In the genomic region with DNA sequence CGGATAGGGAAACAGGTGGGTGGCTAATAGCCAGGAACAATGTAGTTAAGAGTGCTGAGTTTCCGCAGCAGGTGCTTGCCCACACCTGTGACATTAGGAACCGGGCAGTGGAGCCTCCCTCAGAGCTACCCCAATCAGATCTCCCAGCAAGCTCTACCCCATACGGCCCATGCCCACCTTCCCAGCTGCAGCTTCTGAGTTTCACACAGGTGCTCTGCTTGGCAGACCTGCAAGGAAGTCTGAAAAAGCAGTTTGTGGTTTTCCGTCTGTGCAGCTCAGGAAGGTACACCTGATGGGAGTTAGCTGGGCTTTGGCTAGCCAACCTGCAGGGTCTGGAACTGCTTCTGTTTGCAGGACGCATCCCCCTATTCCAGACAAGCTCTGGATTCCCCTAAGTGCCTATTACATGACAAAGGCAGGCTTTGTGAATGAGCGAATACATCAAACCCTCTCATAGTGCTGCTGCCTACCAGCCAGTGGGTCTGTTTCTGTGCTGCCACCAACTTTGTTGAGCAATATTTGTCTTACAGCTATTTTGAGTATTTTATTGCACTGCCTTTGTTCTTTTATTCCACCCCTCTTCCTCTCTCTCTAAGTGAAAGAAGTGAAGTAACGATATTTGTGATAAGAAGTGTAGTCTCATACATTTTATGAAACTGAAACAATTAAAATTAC, we compare ENCODE assay signal across 7 cellular contexts. TPM values are rescaled to one million over a fixed set of nuclear protein-coding genes. Genes with fewer than 3 reads are reported as not detected.
DNase-seq lines count a peak whose midpoint lies in the region; ATAC-seq and TF ChIP-seq lines count a peak whose summit lies in the region.

No MANE protein-coding gene starts in this region.

- no peaks in the 10 kb centered on the region for H3K27me3 Mint-ChIP-seq in IgD-negative memory B cell
- no peaks in the 10 kb centered on the region for H3K27me3 Mint-ChIP-seq in mesothelial cell of epicardium (ENCODE audit: low read depth)

- no peaks in the 10 kb centered on the region for H3K9me2 ChIP-seq in SU-DHL-6 (replicated peaks; ENCODE audit: insufficient read depth, low read length)

- peak overlapping the region; percentile 81 to 97 (median 88) for H3K27ac Mint-ChIP-seq in IgD-negative memory B cell
- peak overlapping the region; percentile 60 for H3K27ac Mint-ChIP-seq in mesothelial cell of epicardium

- H3K9ac ChIP-seq in SU-DHL-6 (ENCODE audit: low read length) = peak overlapping the region; percentile 64

- peak; percentile 27 for ATAC-seq in GM18868 (IDR thresholded peaks at IDR 0.05; ENCODE audit: unreplicated experiment)
- no peak for ATAC-seq in GM21737 (IDR thresholded peaks at IDR 0.05; ENCODE audit: unreplicated experiment)
- ATAC-seq in left ventricle myocardium superior = no peak

- no peaks in the 10 kb centered on the region for H3K9me3 Mint-ChIP-seq in IgD-negative memory B cell
- H3K9me3 Mint-ChIP-seq in mesothelial cell of epicardium = no peaks in the 10 kb centered on the region

- no peak for TF ChIP-seq CTCF in SU-DHL-6 (IDR thresholded peaks at IDR 0.05; ENCODE audit: insufficient read depth, low read length, poor library complexity, severe bottlenecking)
- TF ChIP-seq CTCF in mesothelial cell of epicardium (IDR thresholded peaks at IDR 0.05; ENCODE audit: unreplicated experiment) = no peak
- no peak for TF ChIP-seq CTCF in uterus (IDR thresholded peaks at IDR 0.05)

- H3K27ac ChIP-seq in SU-DHL-6 (ENCODE audit: low read depth, low read length) = peak overlapping the region; percentile 96
- peak overlapping the region in 1 of 2 donors; percentile 46 for H3K27ac ChIP-seq in uterus

- H3K4me1 Mint-ChIP-seq in IgD-negative memory B cell = peaks cover 35 to 48% (median 45%) of the 10 kb centered on the region in 3 donors
- peaks cover 13% of the 10 kb centered on the region for H3K4me1 Mint-ChIP-seq in mesothelial cell of epicardium

- H3K36me3 ChIP-seq in SU-DHL-6 (ENCODE audit: low read length) = no peaks in the 10 kb centered on the region
- no peaks in the 10 kb centered on the region for H3K36me3 ChIP-seq in uterus

- H3K4me2 ChIP-seq in SU-DHL-6 (ENCODE audit: low read depth, low read length, poor library complexity, severe bottlenecking) = peak overlapping the region; percentile 80

- no peaks in the 10 kb centered on the region for H3K27me3 ChIP-seq in SU-DHL-6 (ENCODE audit: low read length)
- no peaks in the 10 kb centered on the region for H3K27me3 ChIP-seq in uterus

- no peaks in the 10 kb centered on the region for H3K79me2 ChIP-seq in SU-DHL-6 (ENCODE audit: insufficient read depth, low read length)

- H3F3A ChIP-seq in SU-DHL-6 (ENCODE audit: insufficient read depth) = peaks cover 54% of the 10 kb centered on the region

- no peak for DNase-seq in mesothelial cell of epicardium (ENCODE audit: low spot score in 2 of 2, unreplicated experiment in 2 of 2)
- DNase-seq in left ventricle myocardium superior = no peak
- no peak for DNase-seq in uterus

- intact Hi-C loops in left ventricle myocardium superior (cut with micrococcal nuclease) (no loop called here), uterus (cut with DNase I; ENCODE audit: low total_unique reads) (no loop called here)

- peak overlapping the region; percentile 49 for H3K4me3 ChIP-seq in SU-DHL-6 (ENCODE audit: insufficient read depth, low read length, poor library complexity, severe bottlenecking)
- no peak overlapping the region for H3K4me3 ChIP-seq in uterus

- H2AFZ ChIP-seq in SU-DHL-6 (ENCODE audit: low read depth, low read length, severe bottlenecking) = no peak overlapping the region

- H3K4me3 Mint-ChIP-seq in IgD-negative memory B cell (peak overlapping the region; percentile 78 to 90 (median 81)), mesothelial cell of epicardium (no peak overlapping the region)

- H3K4me1 ChIP-seq in uterus = no peaks in the 10 kb centered on the region

- TF ChIP-seq POLR2A in uterus (IDR thresholded peaks at IDR 0.05) = no peak

- H4K20me1 ChIP-seq in SU-DHL-6 (ENCODE audit: low read depth, low read length) = no peaks in the 10 kb centered on the region

- no peaks in the 10 kb centered on the region for H3K9me3 ChIP-seq in SU-DHL-6 (ENCODE audit: insufficient read depth, low read length)
- H3K9me3 ChIP-seq in uterus = no peaks in the 10 kb centered on the region

- H3K36me3 Mint-ChIP-seq in IgD-negative memory B cell (peaks cover 6% of the 10 kb centered on the region), mesothelial cell of epicardium (no peaks in the 10 kb centered on the region)

RNA-seq across cellular contexts. Expression of gene CEP68, which starts 24.7 kb away (rescaled TPM):
- 12.1 TPM for polyA plus RNA-seq in IgD-negative memory B cell
- 22.2 to 23.0 TPM (median 22.4 TPM) in 3 replicates for total RNA-seq in mesothelial cell of epicardium
- total RNA-seq in left ventricle myocardium superior = 19.5 TPM
- 10 to 100 TPM; 14.1 to 55.0 (median 30.0) TPM for total RNA-seq in uterus

RNA-seq across cellular contexts. Expression of gene SLC1A4, which starts 42.3 kb away (rescaled TPM):
- 3.6 TPM for polyA plus RNA-seq in IgD-negative memory B cell
- 4.3 to 6.0 TPM (median 5.3 TPM) in 3 replicates for total RNA-seq in mesothelial cell of epicardium
- 6.2 TPM for total RNA-seq in left ventricle myocardium superior
- 10 to 100 TPM in 2 of 4 donors, 1 to 10 TPM in 2; 6.9 to 36.6 (median 12.7) TPM for total RNA-seq in uterus
